Comparison of ENCODE assay signal across 11 cellular contexts in genomic region chr20:48686238-48687096, GRCh38.
DNase-seq lines count a peak whose midpoint lies in the region; ATAC-seq, FAIRE-seq and TF ChIP-seq lines count a peak whose summit lies in the region.
"Had no signal": no experiment of that assay in that cellular context is flagged by ENCODE, and none has a peak within 500 bp of the region (broad histone marks: within the 10 kb centered on the region; RNA-seq: fewer than 3 reads in every experiment).

No MANE protein-coding gene starts in this region.

- DNase-seq in AG10803 (ENCODE audit: low read depth) (peak; percentile 69), mucosa of descending colon (peak in 2 of 3 donors; percentile 51 to 62), globus pallidus (ENCODE audit: low spot score) (no peak), GM12892 (ENCODE audit: insufficient read length) (no peak), T1000 (lab: John Stamatoyannopoulos, UW) (no peak)
- DNase-seq: activated effector memory CD4-positive, alpha-beta T cell treated with Interleukin-2 at 50 U/mL for 16 hours; DMS79 treated with DMSO at 0.1 percent for 48 hours had no signal

- no peak for TF ChIP-seq CTCF in AG10803 (conservative IDR thresholded peaks at IDR 0.05; ENCODE audit: low read length)
- no peak for TF ChIP-seq CTCF in mucosa of descending colon (IDR thresholded peaks at IDR 0.05)

- peak overlapping the region; percentile 33 for H3K27ac ChIP-seq in cingulate gyrus (ENCODE audit: low read depth, low read length)

- no peak for TF ChIP-seq EP300 in Ishikawa (IDR thresholded peaks at IDR 0.05; ENCODE audit: borderline replicate concordance)

- H3K4me1 ChIP-seq in mucosa of descending colon (ENCODE audit: low read depth): peaks cover 52% of the 10 kb centered on the region

- H3K36me3 ChIP-seq in mucosa of descending colon (ENCODE audit: low read depth): no peaks in the 10 kb centered on the region

- intact Hi-C loops in mucosa of descending colon (cut with DNase I, micrococcal nuclease): no loop called here

- ATAC-seq in mucosa of descending colon: peak; percentile 12
- ATAC-seq in HG02981 (IDR thresholded peaks at IDR 0.05; ENCODE audit: unreplicated experiment): no peak

- no peak for FAIRE-seq in GM12892 (lab: Jason Lieb, UNC)
- FAIRE-seq: islet of Langerhans had no signal

- no peaks in the 10 kb centered on the region for H3K9me3 ChIP-seq in mucosa of descending colon

- TF ChIP-seq RAD21 in Ishikawa (IDR thresholded peaks at IDR 0.05; ENCODE audit: low read depth): no peak

- H3K4me3 ChIP-seq in AG10803 (ENCODE audit: low read length) (no peak overlapping the region), mucosa of descending colon (no peak overlapping the region)

- TF ChIP-seq POLR2A in GM12892 (IDR thresholded peaks at IDR 0.05; ENCODE audit: low read depth, low read length): no peak

TF ChIP-seq in Ishikawa, 13 proteins besides CTCF, POLR2A, EP300 and RAD21:
- TF ChIP-seq NFIC (IDR thresholded peaks at IDR 0.05) (peak; percentile 35; the same call in 1 of the 2 replicates), TCF12 (IDR thresholded peaks at IDR 0.05; ENCODE audit: low read depth) (peak; percentile 41; the same call in 1 of the 2 replicates), MAX (IDR thresholded peaks at IDR 0.05) (no peak), USF1 (IDR thresholded peaks at IDR 0.05) (no peak), TAF1 (IDR thresholded peaks at IDR 0.05; ENCODE audit: low read depth) (no peak), REST (IDR thresholded peaks at IDR 0.05; ENCODE audit: low read depth) (no peak), FOXM1 (IDR thresholded peaks at IDR 0.05; ENCODE audit: borderline replicate concordance, low read depth) (no peak), CEBPB (IDR thresholded peaks at IDR 0.05) (0 out of 2 replicates have a peak, but pooled peaks have one; percentile 5), ZBTB7A (IDR thresholded peaks at IDR 0.05; ENCODE audit: low read depth) (no peak), EGR1 (IDR thresholded peaks at IDR 0.05) (no peak), TEAD4 (IDR thresholded peaks at IDR 0.05) (no peak), YY1 (IDR thresholded peaks at IDR 0.05; ENCODE audit: low read depth) (no peak), CREB1 (IDR thresholded peaks at IDR 0.05; ENCODE audit: low read depth) (no peak)

Comparison
In these comparisons a context has a peak if more than half of its experiments do, and no peak if none do; other contexts are left out.
1. DNase-seq: peak in AG10803 (single experiment) and mucosa of descending colon (2 of 3); none in globus pallidus (single experiment), GM12892 (single experiment) and T1000 (single experiment).